Comparison of ENCODE assay signal across 10 cellular contexts in the genomic region with DNA sequence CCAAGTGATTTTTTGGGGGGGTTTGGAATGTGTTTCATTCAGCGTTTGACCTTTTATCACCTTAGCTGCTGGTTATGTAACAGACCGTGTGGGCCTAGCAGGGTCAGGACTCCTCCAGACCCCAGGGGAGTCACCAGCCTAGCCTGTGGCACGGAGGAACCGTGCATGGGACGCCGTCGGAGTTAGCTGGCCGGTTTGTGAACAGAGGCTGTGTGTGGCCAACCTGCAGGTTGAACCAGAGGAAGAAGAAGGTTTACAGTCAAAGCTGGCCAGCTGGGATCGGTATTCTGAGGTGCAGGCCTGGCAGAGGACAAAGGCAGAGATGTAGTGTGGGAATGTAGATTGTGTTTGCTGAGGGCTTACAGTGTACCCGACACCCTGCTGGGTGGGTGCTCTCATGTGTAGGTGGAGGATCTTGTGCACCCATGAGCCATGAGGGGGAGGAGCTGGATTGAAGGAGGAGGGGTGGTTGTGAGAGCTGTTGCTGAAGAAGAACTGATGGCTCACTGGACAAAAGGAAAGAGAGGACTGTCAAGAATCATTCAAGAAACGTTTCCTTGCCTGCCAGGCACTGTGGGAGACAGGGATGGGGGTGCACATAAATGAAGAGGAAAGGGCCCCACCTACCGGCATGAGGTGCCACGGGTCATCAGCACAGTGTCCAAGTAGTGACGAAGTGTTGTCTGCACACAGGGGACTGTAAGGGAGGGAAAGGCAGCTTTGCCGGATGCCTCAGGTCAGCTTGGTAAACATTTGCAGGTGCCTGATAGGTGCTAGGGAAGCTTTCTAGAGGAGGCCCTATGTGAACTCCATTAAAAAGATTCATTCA. TPM values are rescaled to one million over a fixed set of nuclear protein-coding genes. Genes with fewer than 3 reads are reported as not detected.
A peak's percentile ranks its signal among the peaks of the same experiment; 100 is the strongest.
DNase-seq lines count a peak whose midpoint lies in the region; ATAC-seq and TF ChIP-seq lines count a peak whose summit lies in the region.
"Had no signal": no experiment of that assay in that cellular context is flagged by ENCODE, and none has a peak within 500 bp of the region (broad histone marks: within the 10 kb centered on the region; RNA-seq: fewer than 3 reads in every experiment).

No MANE protein-coding gene starts in this region.

- TF ChIP-seq CTCF in GM10266 (IDR thresholded peaks at IDR 0.05; ENCODE audit: control insufficient read depth, insufficient read depth, low read depth, missing control alignments) (peak; percentile 17), OCI-LY1 (IDR thresholded peaks at IDR 0.05; ENCODE audit: low read length) (peak; percentile 36; the same call in 1 of the 2 replicates), dorsolateral prefrontal cortex (IDR thresholded peaks at IDR 0.05 in 54 of 56, conservative IDR thresholded peaks at IDR 0.05 in 2 of 56; ENCODE audit: low read depth in 1 of 56, partially characterized antibody in 56 of 56) (peak in 4 of 56 donors; percentile 10 to 18 (median 13))

- no peaks in the 10 kb centered on the region for H3K79me2 ChIP-seq in OCI-LY1 (ENCODE audit: insufficient read depth, low read length)

- H3K9ac ChIP-seq in OCI-LY1 (ENCODE audit: low read length), result no peak overlapping the region

- H4K20me1 ChIP-seq in OCI-LY1 (ENCODE audit: insufficient read depth, low read length), result no peaks in the 10 kb centered on the region

- H3K4me2 ChIP-seq in OCI-LY1 (ENCODE audit: low read length), result no peak overlapping the region

- peaks cover 0 to 82% (median 17%) of the 10 kb centered on the region in 3 donors for H3K36me3 Mint-ChIP-seq in naive thymus-derived CD8-positive, alpha-beta T cell

- peaks cover 26 to 48% (median 43%) of the 10 kb centered on the region in 4 donors for H3K4me1 Mint-ChIP-seq in naive thymus-derived CD8-positive, alpha-beta T cell

- H3K36me3 ChIP-seq in OCI-LY1 (ENCODE audit: insufficient read depth, low read length), result peaks cover 79% of the 10 kb centered on the region

- in situ Hi-C loops in G401 (cut with HindIII; ENCODE audit: low sequenced_read_pairs), result no loop called here

- H3K27me3 ChIP-seq in OCI-LY1 (ENCODE audit: insufficient read depth, low read length) (no peaks in the 10 kb centered on the region), dorsolateral prefrontal cortex (no peaks in the 10 kb centered on the region)

- H3K4me1 ChIP-seq in OCI-LY1 (ENCODE audit: insufficient read depth, low read length, severe bottlenecking), result peaks cover 11% of the 10 kb centered on the region

- H2AFZ ChIP-seq in OCI-LY1 (ENCODE audit: low read length), result no peak overlapping the region

- H3K9me3 ChIP-seq in OCI-LY1 (ENCODE audit: low read length), result no peaks in the 10 kb centered on the region

- intact Hi-C loops in dorsolateral prefrontal cortex (cut with DNase I), result loop anchor here in 1 of 2 donors (5.0 kb wide), 1 partner anchor 80 kb away; no protein-coding TSS in a partner anchor

- no peak for DNase-seq in GM10266 (ENCODE audit: extremely low spot score)
- DNase-seq in dorsolateral prefrontal cortex, result peak in 1 of 10 donors; percentile 41
- no peak for DNase-seq in naive thymus-derived CD8-positive, alpha-beta T cell
- no peak for DNase-seq in G401 (ENCODE audit: low spot score)
- DNase-seq in NCI-H1417 (lab: John Stamatoyannopoulos, UW), result no peak
- DNase-seq in stimulated activated naive CD4-positive, alpha-beta T cell treated with Interleukin-2 at 50 U/mL for 16 hours (lab: John Stamatoyannopoulos, UW), result no peak
- DNase-seq: activated CD4-positive, CD25-positive, alpha-beta regulatory T cell treated with anti-CD3 and anti-CD28 coated beads, Interleukin-2, amount 50 U/mL, for 72 hours; amygdala; HCEC 1CT had no signal

- H3K4me3 ChIP-seq in OCI-LY1 (ENCODE audit: low read depth, low read length, poor library complexity, severe bottlenecking) (no peak overlapping the region), dorsolateral prefrontal cortex (no peak overlapping the region)

- POLR2A ChIA-PET in naive thymus-derived CD8-positive, alpha-beta T cell (lab: Charles Lee), result interaction anchor here (1.1 to 3.0 kb wide), 3 partner anchors 10 to 26 kb away, joined by 3 to 27 read pairs (median 5); no protein-coding TSS in a partner anchor

- no peaks in the 10 kb centered on the region for H3F3A ChIP-seq in OCI-LY1 (ENCODE audit: insufficient read depth, low read length)

- H3K9me3 Mint-ChIP-seq in naive thymus-derived CD8-positive, alpha-beta T cell, result no peaks in the 10 kb centered on the region

- H3K27ac Mint-ChIP-seq in naive thymus-derived CD8-positive, alpha-beta T cell, result peak overlapping the region; percentile 49 to 99 (median 94)

- no peak for ATAC-seq in naive thymus-derived CD8-positive, alpha-beta T cell

- no peaks in the 10 kb centered on the region for H3K9me2 ChIP-seq in OCI-LY1 (ENCODE audit: low read depth, low read length)

- H3K4me3 Mint-ChIP-seq in naive thymus-derived CD8-positive, alpha-beta T cell, result no peak overlapping the region

- H3K27ac ChIP-seq in OCI-LY1 (ENCODE audit: low read depth, low read length, poor library complexity, severe bottlenecking) (no peak overlapping the region), dorsolateral prefrontal cortex (peak overlapping the region in 39 of 59 donors; percentile 1 to 83 (median 55))

- no peaks in the 10 kb centered on the region for H3K27me3 Mint-ChIP-seq in naive thymus-derived CD8-positive, alpha-beta T cell

RNA-seq across cellular contexts. Expression of gene PWP2, which starts 40.0 kb away (rescaled TPM):
- total RNA-seq in dorsolateral prefrontal cortex, result 10 to 100 TPM in 86 of 120 experiments, 1 to 10 TPM in 34; 1.7 to 49.2 (median 15.0) TPM
- 10 to 100 TPM in 1 of 2 experiments, 1 to 10 TPM in 1; 9.0 to 12.4 TPM for total RNA-seq in naive thymus-derived CD8-positive, alpha-beta T cell
- 10 to 100 TPM in 1 of 3 donors, 1 to 10 TPM in 2; 6.2 to 12.6 (median 6.3) TPM for polyA plus RNA-seq in naive thymus-derived CD8-positive, alpha-beta T cell
- 34.0 and 34.3 TPM in 2 replicates for total RNA-seq in G401 (2014; rRNA removed; shearing (Covaris generic))

RNA-seq across cellular contexts. Expression of gene TRAPPC10, which starts 55.1 kb away (rescaled TPM):
- 100 to 1,000 TPM in 1 of 120 experiments, 10 to 100 TPM in 119; 49.1 to 103 (median 69.3) TPM for total RNA-seq in dorsolateral prefrontal cortex
- 100 to 1,000 TPM in 1 of 2 experiments, 10 to 100 TPM in 1; 97.3 to 107 TPM for total RNA-seq in naive thymus-derived CD8-positive, alpha-beta T cell
- 10 to 100 TPM; 17.7 to 33.1 (median 22.8) TPM for polyA plus RNA-seq in naive thymus-derived CD8-positive, alpha-beta T cell
- 11.1 and 15.4 TPM in 2 replicates for total RNA-seq in G401 (2014; rRNA removed; shearing (Covaris generic))
